15 cellular contexts compared by ENCODE assay signal in genomic region chr6:125970760-125971159, GRCh38. TPM values are rescaled to one million over a fixed set of nuclear protein-coding genes. Genes with fewer than 3 reads are reported as not detected.
DNase-seq lines count a peak whose midpoint lies in the region; ATAC-seq, FAIRE-seq and TF ChIP-seq lines count a peak whose summit lies in the region.
"Had no signal": no experiment of that assay in that cellular context is flagged by ENCODE, and none has a peak within 500 bp of the region (broad histone marks: within the 10 kb centered on the region; RNA-seq: fewer than 3 reads in every experiment).

No MANE protein-coding gene starts in this region.

- H3K9me3 ChIP-seq in right lobe of liver: no peaks in the 10 kb centered on the region
- no peaks in the 10 kb centered on the region for H3K9me3 ChIP-seq in HepG2 (ENCODE audit: low read length)
- no peaks in the 10 kb centered on the region for H3K9me3 ChIP-seq in DOHH2 (ENCODE audit: control insufficient read depth, insufficient read depth, low read length)
- H3K9me3 ChIP-seq in Caco-2: no peaks in the 10 kb centered on the region
- H3K9me3 ChIP-seq: BE2C had no signal

- in situ Hi-C loops in HepG2 (cut with HindIII; ENCODE audit: extremely low pct_ligation_motif_present, low pct_unique_long_range_greater_than_20kb): no loop called here

- WGBS in right lobe of liver (ENCODE audit: insufficient coverage, low coverage, low lambda C conversion rate, missing lambda C conversion rate): 0% methylated on average over 2 of the region's 2 CpGs
- WGBS in HepG2 (ENCODE audit: low lambda C conversion rate): 22% methylated on average over 2 of the region's 2 CpGs

- no peak overlapping the region for H2AFZ ChIP-seq in HepG2 (ENCODE audit: low read length)
- H2AFZ ChIP-seq: GM23248 had no signal

- H3K4me2 ChIP-seq in HepG2 (ENCODE audit: low read depth, low read length): no peak overlapping the region
- H3K4me2 ChIP-seq in DOHH2 (ENCODE audit: low read length): peak overlapping the region; percentile 83

- no TSS peak for BruUV-seq in HepG2 (replicated peaks; lab: Mats Ljungman, UMichigan)
- BruUV-seq in Caco-2 (replicated peaks; lab: Mats Ljungman, UMichigan): no TSS peak

- H3K9ac ChIP-seq in HepG2 (ENCODE audit: insufficient read depth, low read depth, low read length): no peak overlapping the region
- H3K9ac ChIP-seq: GM23248 had no signal

- peaks cover 23% of the 10 kb centered on the region for H3K36me3 Mint-ChIP-seq in activated naive CD8-positive, alpha-beta T cell treated with anti-CD3 and anti-CD28 coated beads for 36 hours
- peaks cover 15% of the 10 kb centered on the region for H3K36me3 Mint-ChIP-seq in Caco-2 (ENCODE audit: insufficient read depth, unreplicated experiment)

- ATAC-seq in right lobe of liver (peak in 3 of 4 donors; percentile 52 to 62 (median 54)), HepG2 (no peak), GM18517 (IDR thresholded peaks at IDR 0.05; ENCODE audit: unreplicated experiment) (no peak)

- H3K27me3 ChIP-seq in right lobe of liver: no peaks in the 10 kb centered on the region
- H3K27me3 ChIP-seq in HepG2 (ENCODE audit: control insufficient read depth in 1 of 2, insufficient read depth in 2 of 2, low read length in 2 of 2): no peaks in the 10 kb centered on the region
- no peaks in the 10 kb centered on the region for H3K27me3 ChIP-seq in DOHH2 (ENCODE audit: control insufficient read depth, low read length)
- no peaks in the 10 kb centered on the region for H3K27me3 ChIP-seq in Caco-2 (replicated peaks; ENCODE audit: control insufficient read depth, insufficient read depth, low read length)
- H3K27me3 ChIP-seq: BE2C had no signal

- CTCF ChIA-PET in HepG2 (lab: Yijun Ruan, JAX; ENCODE audit: low intra/inter-chr PET ratio, low total read pairs): no interaction called here
- CTCF ChIA-PET in Caco-2 (lab: Charles Lee): interaction anchor here (0.6 to 1.1 kb wide), 2 partner anchors 15 to 183 kb away, joined by 3 to 4 read pairs; partner anchors contain the start of gene TRMT11

- H3K9me2 ChIP-seq in DOHH2 (replicated peaks; ENCODE audit: control insufficient read depth, low read length): no peaks in the 10 kb centered on the region

- intact Hi-C loops in right lobe of liver (cut with DNase I) (no loop called here), HepG2 (cut with micrococcal nuclease; ENCODE audit: unreplicated experiment) (loop anchor here (5.0 kb wide), 2 partner anchors 178 to 458 kb away; partner anchors contain the start of gene NCOA7), Caco-2 (cut with micrococcal nuclease; ENCODE audit: unreplicated experiment) (loop anchor here (5.0 kb wide), 1 partner anchor 113 kb away; no protein-coding TSS in a partner anchor)

- no peak for FAIRE-seq in HepG2 (lab: Jason Lieb, UNC)
- FAIRE-seq: H54 had no signal

- H3K4me1 Mint-ChIP-seq in activated naive CD8-positive, alpha-beta T cell treated with anti-CD3 and anti-CD28 coated beads for 36 hours: peaks cover 24% of the 10 kb centered on the region
- H3K4me1 Mint-ChIP-seq in Caco-2 (ENCODE audit: low read depth, unreplicated experiment): no peaks in the 10 kb centered on the region

- no peak for TF ChIP-seq CTCF in right lobe of liver (IDR thresholded peaks at IDR 0.05)
- TF ChIP-seq CTCF in HepG2 (CRISPR knock-in tag; IDR thresholded peaks at IDR 0.05): no peak
- no peak for TF ChIP-seq CTCF in DOHH2 (IDR thresholded peaks at IDR 0.05; ENCODE audit: low read depth, low read length, poor library complexity, severe bottlenecking)
- TF ChIP-seq CTCF in Caco-2 (IDR thresholded peaks at IDR 0.05; ENCODE audit: insufficient read depth in 1 of 2, low read depth in 1 of 2, low read length in 1 of 2, severe bottlenecking in 1 of 2, unreplicated experiment in 1 of 2): no peak

- H3K4me1 ChIP-seq in right lobe of liver: peaks cover 0 to 13% (median 1%) of the 10 kb centered on the region in 4 donors
- no peaks in the 10 kb centered on the region for H3K4me1 ChIP-seq in HepG2 (ENCODE audit: insufficient read depth, low read length)
- H3K4me1 ChIP-seq in DOHH2 (ENCODE audit: control insufficient read depth, low read length): peaks cover 67% of the 10 kb centered on the region
- no peaks in the 10 kb centered on the region for H3K4me1 ChIP-seq in Caco-2
- H3K4me1 ChIP-seq: BE2C had no signal

- no peaks in the 10 kb centered on the region for H4K20me1 ChIP-seq in HepG2 (ENCODE audit: insufficient read depth, low read length)
- H4K20me1 ChIP-seq in DOHH2 (ENCODE audit: control insufficient read depth, insufficient read depth, low read depth, low read length): no peaks in the 10 kb centered on the region

- POLR2A ChIA-PET in HepG2 (lab: Yijun Ruan, JAX) (interaction anchor here (1.8 kb wide), 1 partner anchor 15 kb away, joined by 10 read pairs; the partner anchor contains the start of gene TRMT11), Caco-2 (lab: Charles Lee) (no interaction called here)

- DNase-seq in right lobe of liver (no peak), HepG2 (ENCODE audit: low spot score) (no peak), DMS53 (lab: John Stamatoyannopoulos, UW) (no peak), Caco-2 (no peak)
- no peak for DNase-seq in activated naive CD8-positive, alpha-beta T cell treated with anti-CD3 and anti-CD28 coated beads for 36 hours
- DNase-seq: BE2C, DND-41, GF-D8, GM23248, IMR-90, KG1 had no signal

- no peaks in the 10 kb centered on the region for H3K27me3 Mint-ChIP-seq in activated naive CD8-positive, alpha-beta T cell treated with anti-CD3 and anti-CD28 coated beads for 36 hours
- H3K27me3 Mint-ChIP-seq in Caco-2 (ENCODE audit: insufficient read depth, unreplicated experiment): no peaks in the 10 kb centered on the region

- H3K4me3 ChIP-seq in right lobe of liver: no peak overlapping the region
- H3K4me3 ChIP-seq in HepG2 (replicated peaks in 1 of 3; ENCODE audit: insufficient read depth in 1 of 3, low read depth in 2 of 3, low read length in 3 of 3): no peak overlapping the region
- peak overlapping the region; percentile 63; the same call in 1 of the 2 replicates for H3K4me3 ChIP-seq in DOHH2 (ENCODE audit: low read length)
- H3K4me3 ChIP-seq in Caco-2 (ENCODE audit: low read depth, low read length): no peak overlapping the region
- H3K4me3 ChIP-seq: GM23248 had no signal

- TF ChIP-seq POLR2A in right lobe of liver (IDR thresholded peaks at IDR 0.05) (no peak), HepG2 (IDR thresholded peaks at IDR 0.05; ENCODE audit: insufficient read depth in 1 of 2, low read depth in 2 of 2, low read length in 2 of 2) (no peak)

- H3K27ac ChIP-seq in right lobe of liver (no peak overlapping the region), HepG2 (ENCODE audit: extremely low read length, insufficient read depth, low read length) (no peak overlapping the region), DOHH2 (ENCODE audit: low read depth, low read length) (no peak overlapping the region)
- H3K27ac ChIP-seq: C4-2B, GM23248 had no signal

- no peak for TF ChIP-seq RAD21 in HepG2 (CRISPR knock-in tag; IDR thresholded peaks at IDR 0.05)

- no peak for TF ChIP-seq EP300 in HepG2 (IDR thresholded peaks at IDR 0.05; ENCODE audit: low read depth in 2 of 2, low read length in 2 of 2)
- no peak for TF ChIP-seq EP300 in HepG2 (CRISPR knock-in tag; IDR thresholded peaks at IDR 0.05; ENCODE audit: borderline replicate concordance)

- H3K27ac Mint-ChIP-seq in activated naive CD8-positive, alpha-beta T cell treated with anti-CD3 and anti-CD28 coated beads for 36 hours: peak overlapping the region; percentile 42
- H3K27ac Mint-ChIP-seq in Caco-2 (ENCODE audit: unreplicated experiment): no peak overlapping the region

- no peak overlapping the region for H3K4me3 Mint-ChIP-seq in activated naive CD8-positive, alpha-beta T cell treated with anti-CD3 and anti-CD28 coated beads for 36 hours
- H3K4me3 Mint-ChIP-seq in Caco-2 (ENCODE audit: unreplicated experiment): no peak overlapping the region

- H3K9me3 Mint-ChIP-seq in activated naive CD8-positive, alpha-beta T cell treated with anti-CD3 and anti-CD28 coated beads for 36 hours: no peaks in the 10 kb centered on the region
- H3K9me3 Mint-ChIP-seq in Caco-2 (ENCODE audit: unreplicated experiment): no peaks in the 10 kb centered on the region

- H3K36me3 ChIP-seq in right lobe of liver (peaks cover 0 to 12% (median under 1%) of the 10 kb centered on the region in 4 donors), HepG2 (replicated peaks in 1 of 2; ENCODE audit: control insufficient read depth in 1 of 2, insufficient read depth in 2 of 2, low read length in 2 of 2) (peaks cover 5 to 35% of the 10 kb centered on the region in 2 experiments), DOHH2 (ENCODE audit: control insufficient read depth, low read length) (peaks cover 59% of the 10 kb centered on the region), Caco-2 (ENCODE audit: control insufficient read depth, insufficient read depth, low read length) (0 out of 2 replicates have a peak, but pooled peaks cover 1% of the 10 kb centered on the region)

- H3K79me2 ChIP-seq in HepG2 (ENCODE audit: insufficient read depth, low read length): peaks cover 2% of the 10 kb centered on the region
- H3K79me2 ChIP-seq in DOHH2 (ENCODE audit: control insufficient read depth, low read length): peaks cover 59% of the 10 kb centered on the region

- H3F3A ChIP-seq in DOHH2 (ENCODE audit: control insufficient read depth, insufficient read depth): peaks cover 21% of the 10 kb centered on the region

RNA-seq across cellular contexts. Expression of gene HINT3, which starts 14.2 kb away (rescaled TPM):
- total RNA-seq in right lobe of liver: 10 to 100 TPM in 5 of 6 experiments, 1 to 10 TPM in 1; 8.5 to 16.6 (median 14.3) TPM
- 22.8 and 33.0 TPM in 2 replicates for total RNA-seq in HepG2 (2016; rRNA removed; fragmentation: Illumina TruSeq; extraction: Trizol)
- 4.3 and 5.0 TPM in 2 replicates for total RNA-seq in HepG2 (2016; cell fraction: cytosol; rRNA removed; fragmentation: Illumina TruSeq; extraction: Trizol; ENCODE audit: low read depth)
- total RNA-seq in HepG2 (2016; cell fraction: insoluble cytoplasmic fraction; rRNA removed; fragmentation: Illumina TruSeq; extraction: Trizol): 22.7 and 34.5 TPM in 2 replicates
- total RNA-seq in HepG2 (2016; cell fraction: membrane; rRNA removed; fragmentation: Illumina TruSeq; extraction: Trizol): 19.5 and 20.3 TPM in 2 replicates
- total RNA-seq in HepG2 (2016; cell fraction: nucleus; rRNA removed; fragmentation: Illumina TruSeq; extraction: Trizol): 11.8 and 12.4 TPM in 2 replicates
- polyA plus RNA-seq in HepG2 (2011; rRNA removed): 2.8 and 3.1 TPM in 2 replicates
- polyA plus RNA-seq in HepG2 (2011; cell fraction: cytosol; rRNA removed): 2.5 TPM in 2 replicates
- polyA plus RNA-seq in HepG2 (2011; cell fraction: nucleus; rRNA removed): 1.3 and 1.6 TPM in 2 replicates
- polyA plus RNA-seq in HepG2 (2012): 15.9 and 22.1 TPM in 2 replicates
- 4.2 and 5.7 TPM in 2 replicates for polyA plus RNA-seq in HepG2 (2016; cell fraction: cytosol; fragmentation: Illumina TruSeq; extraction: Trizol; ENCODE audit: low read depth)
- 32.2 and 38.6 TPM in 2 replicates for polyA plus RNA-seq in HepG2 (2016; cell fraction: insoluble cytoplasmic fraction; fragmentation: Illumina TruSeq; extraction: Trizol; ENCODE audit: low read depth)
- polyA plus RNA-seq in HepG2 (2016; cell fraction: membrane; fragmentation: Illumina TruSeq; extraction: Trizol; ENCODE audit: low read depth): 14.3 and 16.1 TPM in 2 replicates
- 12.5 and 13.2 TPM in 2 replicates for polyA plus RNA-seq in HepG2 (2016; cell fraction: nucleus; fragmentation: Illumina TruSeq; extraction: Trizol; ENCODE audit: insufficient read depth, low read depth)
- 1.3 and 3.6 TPM in 2 replicates for polyA minus RNA-seq in HepG2 (2011; rRNA and poly(A)+ RNA removed; ENCODE audit: low replicate concordance)
- polyA minus RNA-seq in HepG2 (2011; cell fraction: cytosol; rRNA and poly(A)+ RNA removed): 9.3 and 9.5 TPM in 2 replicates
- 4.5 and 5.8 TPM in 2 replicates for polyA minus RNA-seq in HepG2 (2011; cell fraction: nucleus; rRNA and poly(A)+ RNA removed)
- 1 to 10 TPM; 9.3 to 9.5 TPM for total RNA-seq in activated naive CD8-positive, alpha-beta T cell treated with anti-CD3 and anti-CD28 coated beads for 36 hours
- total RNA-seq in Caco-2 (2022): 20.2 and 24.6 TPM in 2 replicates

RNA-seq across cellular contexts. Expression of gene TRMT11, which starts 15.6 kb away (rescaled TPM):
- total RNA-seq in right lobe of liver (10 to 100 TPM; 12.6 to 36.0 (median 25.3) TPM), HepG2 (2016; rRNA removed; fragmentation: Illumina TruSeq; extraction: Trizol) (66.0 and 81.9 TPM in 2 replicates), Caco-2 (2022) (31.5 and 36.7 TPM in 2 replicates)
- 21.2 and 26.8 TPM in 2 replicates for total RNA-seq in HepG2 (2016; cell fraction: cytosol; rRNA removed; fragmentation: Illumina TruSeq; extraction: Trizol; ENCODE audit: low read depth)
- total RNA-seq in HepG2 (2016; cell fraction: insoluble cytoplasmic fraction; rRNA removed; fragmentation: Illumina TruSeq; extraction: Trizol): 67.4 and 74.9 TPM in 2 replicates
- total RNA-seq in HepG2 (2016; cell fraction: membrane; rRNA removed; fragmentation: Illumina TruSeq; extraction: Trizol): 20.1 and 28.0 TPM in 2 replicates
- total RNA-seq in HepG2 (2016; cell fraction: nucleus; rRNA removed; fragmentation: Illumina TruSeq; extraction: Trizol): 235 and 261 TPM in 2 replicates
- polyA plus RNA-seq in HepG2 (2011; rRNA removed): 31.9 and 42.2 TPM in 2 replicates
- 13.5 and 18.7 TPM in 2 replicates for polyA plus RNA-seq in HepG2 (2011; cell fraction: cytosol; rRNA removed)
- 53.6 and 65.0 TPM in 2 replicates for polyA plus RNA-seq in HepG2 (2011; cell fraction: nucleus; rRNA removed)
- 22.7 and 30.6 TPM in 2 replicates for polyA plus RNA-seq in HepG2 (2012)
- polyA plus RNA-seq in HepG2 (2016; cell fraction: cytosol; fragmentation: Illumina TruSeq; extraction: Trizol; ENCODE audit: low read depth): 3.1 and 3.6 TPM in 2 replicates
- polyA plus RNA-seq in HepG2 (2016; cell fraction: insoluble cytoplasmic fraction; fragmentation: Illumina TruSeq; extraction: Trizol; ENCODE audit: low read depth): 45.8 and 49.9 TPM in 2 replicates
- polyA plus RNA-seq in HepG2 (2016; cell fraction: membrane; fragmentation: Illumina TruSeq; extraction: Trizol; ENCODE audit: low read depth): 6.0 and 6.4 TPM in 2 replicates
- polyA plus RNA-seq in HepG2 (2016; cell fraction: nucleus; fragmentation: Illumina TruSeq; extraction: Trizol; ENCODE audit: insufficient read depth, low read depth): 68.3 and 74.4 TPM in 2 replicates
- polyA minus RNA-seq in HepG2 (2011; rRNA and poly(A)+ RNA removed; ENCODE audit: low replicate concordance): 15.0 and 25.2 TPM in 2 replicates
- polyA minus RNA-seq in HepG2 (2011; cell fraction: cytosol; rRNA and poly(A)+ RNA removed): 13.2 and 16.8 TPM in 2 replicates
- 381 and 440 TPM in 2 replicates for polyA minus RNA-seq in HepG2 (2011; cell fraction: nucleus; rRNA and poly(A)+ RNA removed)
- 10 to 100 TPM; 40.1 to 42.5 TPM for total RNA-seq in activated naive CD8-positive, alpha-beta T cell treated with anti-CD3 and anti-CD28 coated beads for 36 hours

Comparison
In these comparisons a context has a peak if more than half of its experiments do, and no peak if none do; other contexts are left out.
1. ATAC-seq: peak in right lobe of liver (3 of 4); none in HepG2 (single experiment) and GM18517 (single experiment).
2. intact Hi-C loops: an anchor here in HepG2 (5.0 kb wide) and Caco-2 (5.0 kb wide); none called in right lobe of liver.